4 cellular contexts compared by ENCODE assay signal in genomic region chr12:93500201-93500600, GRCh38.
"Had no signal": no experiment of that assay in that cellular context is flagged by ENCODE, and none has a peak within 500 bp of the region (broad histone marks: within the 10 kb centered on the region; RNA-seq: fewer than 3 reads in every experiment).

No MANE protein-coding gene starts in this region.

- H3K4me3 ChIP-seq: GM23338 had no signal

- H3K4me3 Mint-ChIP-seq: GM23338, H9 had no signal

- H3K4me2 ChIP-seq: GM23338 had no signal

- H2AFZ ChIP-seq: GM23338 had no signal

- H3K9me3 Mint-ChIP-seq: GM23338, H9 had no signal

- DNase-seq: H9, HCEC 1CT, IMR-90 had no signal

- H3K27ac Mint-ChIP-seq: GM23338 had no signal

- ATAC-seq: GM23338 had no signal

- H3K4me1 Mint-ChIP-seq: GM23338 had no signal
